ENCODE assay signal across 8 cellular contexts in the genomic region with DNA sequence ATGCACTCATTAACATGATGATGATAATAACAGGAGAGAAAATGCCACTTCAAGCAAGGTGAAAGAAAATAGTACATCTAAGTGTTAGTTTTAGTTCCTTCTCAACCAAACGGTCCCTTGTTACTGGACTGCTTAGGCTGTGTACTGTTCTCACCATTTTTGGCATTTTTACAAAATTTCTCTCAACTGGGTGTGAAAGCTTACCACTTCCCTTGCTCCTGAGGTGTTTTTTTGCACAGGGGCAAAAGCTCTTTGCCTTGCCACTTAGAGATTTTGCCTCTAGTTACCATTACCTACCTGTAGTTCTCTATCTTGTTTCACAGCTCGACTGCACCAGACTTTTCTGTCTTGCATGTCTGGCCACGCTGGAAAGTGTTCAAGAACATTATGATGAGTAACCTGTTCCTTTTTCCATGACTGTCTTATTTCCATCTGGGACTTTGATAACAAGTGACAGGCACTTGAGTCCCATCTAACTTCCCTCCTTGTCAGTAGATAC. TPM values are rescaled to one million over a fixed set of nuclear protein-coding genes. Genes with fewer than 3 reads are reported as not detected.
A peak's percentile ranks its signal among the peaks of the same experiment; 100 is the strongest.
DNase-seq lines count a peak whose midpoint lies in the region; ATAC-seq lines count a peak whose summit lies in the region.

No MANE protein-coding gene starts in this region.

- DNase-seq in EL (peak; percentile 42), NCI-H526 (lab: John Stamatoyannopoulos, UW) (no peak), SIG-M5 (lab: John Stamatoyannopoulos, UW) (no peak)
- DNase-seq in activated naive CD4-positive, alpha-beta T cell treated with anti-CD3 and anti-CD28 coated beads, Interleukin-2, amount 50 U/mL, for 16 hours, result peak; percentile 25
- DNase-seq in naive thymus-derived CD8-positive, alpha-beta T cell, result peak in 5 of 10 donors; percentile 21 to 61 (median 56)
- DNase-seq in activated CD4-positive, CD25-positive, alpha-beta regulatory T cell treated with anti-CD3 and anti-CD28 coated beads, Interleukin-2, amount 50 U/mL, for 72 hours, result no peak

- no peaks in the 10 kb centered on the region for H3K27me3 Mint-ChIP-seq in naive thymus-derived CD8-positive, alpha-beta T cell

- peak overlapping the region; percentile 17 to 84 (median 75) for H3K4me3 Mint-ChIP-seq in naive thymus-derived CD8-positive, alpha-beta T cell

- POLR2A ChIA-PET in naive thymus-derived CD8-positive, alpha-beta T cell (lab: Charles Lee), result interaction anchor here (6.6 kb wide), 1 partner anchor 10 kb away, joined by 54 read pairs; a partner anchor contains a TSS

- peak; percentile 60 for ATAC-seq in GM21360 (IDR thresholded peaks at IDR 0.05; ENCODE audit: unreplicated experiment)
- ATAC-seq in HG03521 (IDR thresholded peaks at IDR 0.05; ENCODE audit: unreplicated experiment), result peak; percentile 48
- ATAC-seq in naive thymus-derived CD8-positive, alpha-beta T cell, result peak; percentile 55 to 58

- peaks cover 52 to 93% (median 89%) of the 10 kb centered on the region in 4 donors for H3K4me1 Mint-ChIP-seq in naive thymus-derived CD8-positive, alpha-beta T cell

- H3K9me3 Mint-ChIP-seq in naive thymus-derived CD8-positive, alpha-beta T cell, result no peaks in the 10 kb centered on the region

- no peaks in the 10 kb centered on the region for H3K36me3 Mint-ChIP-seq in naive thymus-derived CD8-positive, alpha-beta T cell

- peak overlapping the region; percentile 78 to 100 (median 92) for H3K27ac Mint-ChIP-seq in naive thymus-derived CD8-positive, alpha-beta T cell

RNA-seq across cellular contexts. Expression of a gene that starts 10.7 kb away (rescaled TPM):
- total RNA-seq in naive thymus-derived CD8-positive, alpha-beta T cell, result 10 to 100 TPM; 46.2 to 58.2 TPM
- 10 to 100 TPM; 21.6 to 44.5 (median 39.2) TPM for polyA plus RNA-seq in naive thymus-derived CD8-positive, alpha-beta T cell

Comparison
In these comparisons a context has a peak if more than half of its experiments do, and no peak if none do; other contexts are left out.
1. DNase-seq: peak in EL (single experiment) and activated naive CD4-positive, alpha-beta T cell treated with anti-CD3 and anti-CD28 coated beads, Interleukin-2, amount 50 U/mL, for 16 hours (single experiment); none in NCI-H526 (0 of 2), activated CD4-positive, CD25-positive, alpha-beta regulatory T cell treated with anti-CD3 and anti-CD28 coated beads, Interleukin-2, amount 50 U/mL, for 72 hours (single experiment) and SIG-M5 (single experiment).
2. Peak in every context shown above with its lines, with median percentiles within 50 percentile points of each other: ATAC-seq.